In genomic region chr7:22223841-22224240, GRCh38 we compare ENCODE assay signal across 22 cellular contexts.
"Had no signal": no experiment of that assay in that cellular context is flagged by ENCODE, and none has a peak within 500 bp of the region (broad histone marks: within the 10 kb centered on the region; RNA-seq: fewer than 3 reads in every experiment).

No MANE protein-coding gene starts in this region.

- H3K4me3 Mint-ChIP-seq: activated naive CD8-positive, alpha-beta T cell treated with anti-CD3 and anti-CD28 coated beads for 36 hours; activated T-cell treated with anti-CD3 and anti-CD28 coated beads, Interleukin-2, amount 50 U/mL, for 24 hours; dendritic cell treated with granulocyte-macrophage colony-stimulating factor and Interleukin-4, amounts not matched to agents 40 ng/mL and 50 ng/mL, for 4 days; memory B cell; nephron; stimulated activated memory B cell treated with anti-CD40 and anti-IgM and Interleukin-4, amounts not matched to agents 10 μg/mL and 1 μg/mL and 100 μg/mL, for 72 hours had no signal

- DNase-seq: activated CD4-positive, alpha-beta T cell treated with anti-CD3 and anti-CD28 coated beads for 1 hour; activated naive CD4-positive, alpha-beta T cell treated with Interleukin-2 at 50 U/mL for 16 hours; activated naive CD8-positive, alpha-beta T cell treated with anti-CD3 and anti-CD28 coated beads for 36 hours; activated T-cell treated with anti-CD3 and anti-CD28 coated beads, Interleukin-2, amount 50 U/mL, for 24 hours; effector CD8-positive, alpha-beta T cell; gastrocnemius medialis; head of caudate nucleus; hypothalamus; left ventricle myocardium superior; ovary; right cardiac atrium; small intestine; stimulated activated CD4-positive, alpha-beta T cell treated with anti-CD3 and anti-CD28 coated beads, Interleukin-15, amount 100 ng/mL, for 24 hours; T-helper 1 cell; testis; upper lobe of left lung had no signal

- H3K36me3 ChIP-seq: cardiac muscle cell, gastrocnemius medialis, neutrophil, ovary, upper lobe of left lung had no signal

- H3K9me3 ChIP-seq: gastrocnemius medialis, neutrophil, ovary, testis, upper lobe of left lung had no signal

- ATAC-seq: gastrocnemius medialis; left ventricle myocardium superior; right cardiac atrium; stimulated activated memory B cell treated with anti-CD40 and anti-IgM and Interleukin-4, amounts not matched to agents 10 μg/mL and 1 μg/mL and 100 μg/mL, for 72 hours had no signal

- H3K27me3 ChIP-seq: cardiac muscle cell, gastrocnemius medialis, neutrophil, ovary, testis, upper lobe of left lung had no signal

- H3K4me1 ChIP-seq: gastrocnemius medialis had no signal

- H3K4me1 Mint-ChIP-seq: activated naive CD8-positive, alpha-beta T cell treated with anti-CD3 and anti-CD28 coated beads for 36 hours; memory B cell; stimulated activated memory B cell treated with anti-CD40 and anti-IgM and Interleukin-4, amounts not matched to agents 10 μg/mL and 1 μg/mL and 100 μg/mL, for 72 hours had no signal

- H3K4me3 ChIP-seq: cardiac muscle cell, gastrocnemius medialis, ovary, testis, upper lobe of left lung had no signal

- H3K9me3 Mint-ChIP-seq: activated T-cell treated with anti-CD3 and anti-CD28 coated beads, Interleukin-2, amount 50 U/mL, for 24 hours; dendritic cell treated with granulocyte-macrophage colony-stimulating factor and Interleukin-4, amounts not matched to agents 40 ng/mL and 50 ng/mL, for 4 days had no signal

- H3K27me3 Mint-ChIP-seq: activated naive CD8-positive, alpha-beta T cell treated with anti-CD3 and anti-CD28 coated beads for 36 hours; activated T-cell treated with anti-CD3 and anti-CD28 coated beads, Interleukin-2, amount 50 U/mL, for 24 hours; dendritic cell treated with granulocyte-macrophage colony-stimulating factor and Interleukin-4, amounts not matched to agents 40 ng/mL and 50 ng/mL, for 4 days; memory B cell; stimulated activated memory B cell treated with anti-CD40 and anti-IgM and Interleukin-4, amounts not matched to agents 10 μg/mL and 1 μg/mL and 100 μg/mL, for 72 hours had no signal

- H3K36me3 Mint-ChIP-seq: activated naive CD8-positive, alpha-beta T cell treated with anti-CD3 and anti-CD28 coated beads for 36 hours; memory B cell had no signal

- H3K27ac ChIP-seq: cardiac muscle cell, gastrocnemius medialis, neutrophil, ovary had no signal

- H3K27ac Mint-ChIP-seq: activated naive CD8-positive, alpha-beta T cell treated with anti-CD3 and anti-CD28 coated beads for 36 hours; activated T-cell treated with anti-CD3 and anti-CD28 coated beads, Interleukin-2, amount 50 U/mL, for 24 hours; dendritic cell treated with granulocyte-macrophage colony-stimulating factor and Interleukin-4, amounts not matched to agents 40 ng/mL and 50 ng/mL, for 4 days; memory B cell; nephron; stimulated activated memory B cell treated with anti-CD40 and anti-IgM and Interleukin-4, amounts not matched to agents 10 μg/mL and 1 μg/mL and 100 μg/mL, for 72 hours had no signal
